In the genomic region with DNA sequence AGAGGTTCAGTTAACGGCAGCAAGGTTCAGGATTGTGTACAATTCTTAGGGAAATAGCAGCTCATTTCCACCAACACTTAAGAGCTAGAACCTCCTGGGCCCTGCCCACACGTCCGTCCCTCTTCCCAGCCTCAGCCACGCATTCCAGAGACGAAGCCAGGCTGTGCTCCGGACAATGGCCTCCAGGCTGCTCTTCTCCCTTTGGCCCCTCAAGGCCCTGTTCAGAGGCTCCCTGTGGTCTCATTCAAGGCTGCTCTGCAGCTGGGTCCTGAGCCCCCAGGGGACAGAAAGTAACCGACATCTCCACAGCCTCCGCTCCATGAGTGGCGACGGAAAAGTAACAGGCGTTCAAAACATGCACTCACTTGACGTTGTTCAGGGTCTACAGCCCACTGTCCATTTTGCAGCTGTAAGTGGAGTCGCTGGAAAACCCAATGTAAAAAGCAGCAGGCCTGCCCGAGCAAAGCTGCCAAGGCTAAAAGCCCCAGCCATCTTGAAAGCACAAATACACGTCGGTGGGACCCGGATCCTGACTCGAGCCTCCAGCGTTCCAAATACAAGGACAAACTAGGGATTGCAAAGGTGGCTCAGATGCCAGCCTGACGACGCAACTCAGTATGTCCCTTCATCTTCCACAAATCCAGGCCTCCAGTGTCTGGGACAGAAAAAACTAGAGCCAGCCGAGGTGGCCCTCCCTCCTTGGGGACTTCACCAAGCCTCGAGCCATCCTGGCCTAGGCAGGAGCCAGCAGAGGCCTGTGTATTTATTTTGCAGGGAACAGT, we compare ENCODE assay signal across 17 cellular contexts.
A peak's percentile ranks its signal among the peaks of the same experiment; 100 is the strongest.
DNase-seq lines count a peak whose midpoint lies in the region; ATAC-seq, FAIRE-seq and TF ChIP-seq lines count a peak whose summit lies in the region.
"Had no signal": no experiment of that assay in that cellular context is flagged by ENCODE, and none has a peak within 500 bp of the region (broad histone marks: within the 10 kb centered on the region; RNA-seq: fewer than 3 reads in every experiment).

No MANE protein-coding gene starts in this region.

- ATAC-seq in WTC11 = no peak
- ATAC-seq in sciatic nerve = no peak
- no peak for ATAC-seq in gastrocnemius medialis
- ATAC-seq: stimulated activated naive CD8-positive, alpha-beta T cell treated with anti-CD3 and anti-CD28 coated beads, Interleukin-15, amount 100 ng/mL, for 72 hours had no signal

- H3K27me3 Mint-ChIP-seq in CD14-positive monocyte (ENCODE audit: low read depth in 3 of 3) = peaks cover 0 to 3% (median 0%) of the 10 kb centered on the region in 3 donors
- H3K27me3 Mint-ChIP-seq in WTC11 (ENCODE audit: low read depth) = no peaks in the 10 kb centered on the region
- H3K27me3 Mint-ChIP-seq: activated CD4-positive, alpha-beta memory T cell treated with anti-CD3 and anti-CD28 coated beads, Interleukin-2, amount 10 ng/mL, durations not matched to agents 7 days and 5 days; stimulated activated naive CD8-positive, alpha-beta T cell treated with anti-CD3 and anti-CD28 coated beads, Interleukin-15, amount 100 ng/mL, for 72 hours had no signal

- H3K4me3 ChIP-seq in kidney (ENCODE audit: low read length in 2 of 2) (no peak overlapping the region), gastrocnemius medialis (no peak overlapping the region), colonic mucosa (no peak overlapping the region)
- H3K4me3 ChIP-seq: right lobe of liver had no signal

- peaks cover 9 to 11% of the 10 kb centered on the region in 2 donors for H3K36me3 Mint-ChIP-seq in CD14-positive monocyte
- H3K36me3 Mint-ChIP-seq in WTC11 = peaks cover 10% of the 10 kb centered on the region

- peak overlapping the region in 1 of 7 donors; percentile 88 for H3K27ac Mint-ChIP-seq in CD14-positive monocyte
- peak overlapping the region; percentile 63; the same call in 1 of the 2 replicates for H3K27ac Mint-ChIP-seq in WTC11
- H3K27ac Mint-ChIP-seq: activated CD4-positive, alpha-beta memory T cell treated with anti-CD3 and anti-CD28 coated beads, Interleukin-2, amount 10 ng/mL, durations not matched to agents 7 days and 5 days; activated T-helper 1 cell treated with anti-CD3 and anti-CD28 coated beads, Interleukin-12 subunit alpha, Interleukin-12 subunit beta, Interleukin-2, Interleukin-4 antibody, amounts not matched to agents 30 ng/mL and 10 ng/mL and 1 ng/mL, durations not matched to agents 14 hours and 24 hours and 36 hours had no signal

- TF ChIP-seq CTCF in CD14-positive monocyte (IDR thresholded peaks at IDR 0.05) (no peak), WTC11 (IDR thresholded peaks at IDR 0.05) (no peak), kidney (IDR thresholded peaks at IDR 0.05; ENCODE audit: borderline replicate concordance, extremely low read depth, insufficient read depth) (no peak), gastrocnemius medialis (IDR thresholded peaks at IDR 0.05 in 4 of 5, conservative IDR thresholded peaks at IDR 0.05 in 1 of 5) (no peak), colonic mucosa (IDR thresholded peaks at IDR 0.05) (no peak)

- H3K9me3 ChIP-seq in kidney (ENCODE audit: control insufficient read depth in 1 of 2, low read length in 2 of 2) (no peaks in the 10 kb centered on the region), gastrocnemius medialis (no peaks in the 10 kb centered on the region), colonic mucosa (no peaks in the 10 kb centered on the region)
- H3K9me3 ChIP-seq: right lobe of liver had no signal

- no peak for TF ChIP-seq POLR2A in gastrocnemius medialis (IDR thresholded peaks at IDR 0.05)

- FAIRE-seq in kidney (lab: Jason Lieb, UNC) = no peak

- no peaks in the 10 kb centered on the region for H3K36me3 ChIP-seq in kidney (ENCODE audit: control insufficient read depth in 1 of 2, insufficient read depth in 2 of 2, low read length in 2 of 2)
- no peaks in the 10 kb centered on the region for H3K36me3 ChIP-seq in gastrocnemius medialis
- H3K36me3 ChIP-seq in colonic mucosa = no peaks in the 10 kb centered on the region
- H3K36me3 ChIP-seq: right lobe of liver had no signal

- H3K4me3 Mint-ChIP-seq in CD14-positive monocyte (no peak overlapping the region), WTC11 (no peak overlapping the region)
- H3K4me3 Mint-ChIP-seq: activated CD4-positive, alpha-beta memory T cell treated with anti-CD3 and anti-CD28 coated beads, Interleukin-2, amount 10 ng/mL, durations not matched to agents 7 days and 5 days; activated T-helper 1 cell treated with anti-CD3 and anti-CD28 coated beads, Interleukin-12 subunit alpha, Interleukin-12 subunit beta, Interleukin-2, Interleukin-4 antibody, amounts not matched to agents 30 ng/mL and 10 ng/mL and 1 ng/mL, durations not matched to agents 14 hours and 24 hours and 36 hours; stimulated activated naive CD8-positive, alpha-beta T cell treated with anti-CD3 and anti-CD28 coated beads, Interleukin-15, amount 100 ng/mL, for 72 hours had no signal

- peaks cover 25% of the 10 kb centered on the region for H3K4me1 Mint-ChIP-seq in CD14-positive monocyte
- H3K4me1 Mint-ChIP-seq in WTC11 = 0 out of 2 replicates have a peak, but pooled peaks cover 3% of the 10 kb centered on the region

- H3K27me3 ChIP-seq in gastrocnemius medialis (no peaks in the 10 kb centered on the region), colonic mucosa (no peaks in the 10 kb centered on the region)
- H3K27me3 ChIP-seq: right lobe of liver had no signal

- in situ Hi-C loops in gastrocnemius medialis (cut with MboI; ENCODE audit: low sequenced_read_pairs in 4 of 4) = no loop called here

- H3K9me3 Mint-ChIP-seq in CD14-positive monocyte (peaks cover 0 to 2% (median 0%) of the 10 kb centered on the region in 7 donors), WTC11 (no peaks in the 10 kb centered on the region)
- H3K9me3 Mint-ChIP-seq: activated CD4-positive, alpha-beta memory T cell treated with anti-CD3 and anti-CD28 coated beads, Interleukin-2, amount 10 ng/mL, durations not matched to agents 7 days and 5 days; activated T-helper 1 cell treated with anti-CD3 and anti-CD28 coated beads, Interleukin-12 subunit alpha, Interleukin-12 subunit beta, Interleukin-2, Interleukin-4 antibody, amounts not matched to agents 30 ng/mL and 10 ng/mL and 1 ng/mL, durations not matched to agents 14 hours and 24 hours and 36 hours; stimulated activated naive CD8-positive, alpha-beta T cell treated with anti-CD3 and anti-CD28 coated beads, Interleukin-15, amount 100 ng/mL, for 72 hours had no signal

- peaks cover 0 to under 1% of the 10 kb centered on the region in 2 donors for H3K4me1 ChIP-seq in kidney (ENCODE audit: control insufficient read depth in 1 of 2, insufficient read depth in 1 of 2, low read depth in 1 of 2, low read length in 2 of 2)
- peaks cover 8 to 9% of the 10 kb centered on the region in 2 donors for H3K4me1 ChIP-seq in gastrocnemius medialis
- H3K4me1 ChIP-seq in colonic mucosa = no peaks in the 10 kb centered on the region
- H3K4me1 ChIP-seq: right lobe of liver had no signal

- CTCF ChIA-PET in WTC11 (lab: Charles Lee) = interaction anchor here (1.4 to 3.7 kb wide), 2 partner anchors 14 to 124 kb away, joined by 3 to 13 read pairs; no protein-coding TSS in a partner anchor

- no peak overlapping the region for H3K27ac ChIP-seq in kidney (ENCODE audit: low read depth in 2 of 2, low read length in 2 of 2)
- no peak overlapping the region for H3K27ac ChIP-seq in gastrocnemius medialis
- no peak overlapping the region for H3K27ac ChIP-seq in colonic mucosa
- H3K27ac ChIP-seq: KMS-11, right lobe of liver, VCaP had no signal

- intact Hi-C loops in CD14-positive monocyte (cut with micrococcal nuclease) = loop anchor here in 1 of 2 donors (5.0 kb wide), 1 partner anchor 44 kb away; no protein-coding TSS in a partner anchor
- intact Hi-C loops in kidney (cut with DNase I) = no loop called here
- intact Hi-C loops in sciatic nerve (cut with DNase I) = no loop called here
- intact Hi-C loops in gastrocnemius medialis (cut with DNase I; ENCODE audit: low total_unique reads) = no loop called here
- intact Hi-C loops in colonic mucosa (cut with DNase I) = no loop called here

- POLR2A ChIA-PET in WTC11 (lab: Charles Lee) = no interaction called here

- H3K9ac ChIP-seq in kidney (ENCODE audit: low read length in 2 of 2) (no peak overlapping the region), colonic mucosa (ENCODE audit: low read depth in 2 of 2, low read length in 2 of 2) (no peak overlapping the region)
- H3K9ac ChIP-seq: KMS-11 had no signal

- DNase-seq in CD14-positive monocyte (ENCODE audit: low spot score) (peak; percentile 34), WTC11 (ENCODE audit: low spot score) (no peak), kidney (peak; percentile 53), sciatic nerve (ENCODE audit: low spot score) (peak; percentile 53), D341Med (ENCODE audit: low spot score) (no peak), gastrocnemius medialis (no peak), colonic mucosa (no peak)
- no peak for DNase-seq in stimulated activated CD8-positive, alpha-beta memory T cell treated with anti-CD3 and anti-CD28 coated beads, Interleukin-4, amount 100 ng/mL, for 48 hours
- DNase-seq: activated CD4-positive, alpha-beta memory T cell treated with anti-CD3 and anti-CD28 coated beads, Interleukin-2, amount 10 ng/mL, durations not matched to agents 7 days and 5 days; central memory CD4-positive, alpha-beta T cell; NCI-H1092; NCI-H510A treated with DMSO at 0.1 percent for 48 hours; stimulated activated naive CD8-positive, alpha-beta T cell treated with anti-CD3 and anti-CD28 coated beads, Interleukin-15, amount 100 ng/mL, for 72 hours had no signal

TF ChIP-seq in WTC11, 78 proteins besides CTCF, POLR2A, EP300 and RAD21 (continues in another document):
- no peak for TF ChIP-seq TEAD4 (CRISPR knock-in tag; IDR thresholded peaks at IDR 0.05)

Comparison
In these comparisons a context has a peak if more than half of its experiments do, and no peak if none do; other contexts are left out.
1. DNase-seq: peak in CD14-positive monocyte (single experiment), kidney (single experiment) and sciatic nerve (single experiment); none in WTC11 (single experiment), stimulated activated CD8-positive, alpha-beta memory T cell treated with anti-CD3 and anti-CD28 coated beads, Interleukin-4, amount 100 ng/mL, for 48 hours (single experiment), D341Med (single experiment), gastrocnemius medialis (0 of 2) and colonic mucosa (single experiment).